Comparison of ENCODE assay signal across 1 cellular context in the genomic region with DNA sequence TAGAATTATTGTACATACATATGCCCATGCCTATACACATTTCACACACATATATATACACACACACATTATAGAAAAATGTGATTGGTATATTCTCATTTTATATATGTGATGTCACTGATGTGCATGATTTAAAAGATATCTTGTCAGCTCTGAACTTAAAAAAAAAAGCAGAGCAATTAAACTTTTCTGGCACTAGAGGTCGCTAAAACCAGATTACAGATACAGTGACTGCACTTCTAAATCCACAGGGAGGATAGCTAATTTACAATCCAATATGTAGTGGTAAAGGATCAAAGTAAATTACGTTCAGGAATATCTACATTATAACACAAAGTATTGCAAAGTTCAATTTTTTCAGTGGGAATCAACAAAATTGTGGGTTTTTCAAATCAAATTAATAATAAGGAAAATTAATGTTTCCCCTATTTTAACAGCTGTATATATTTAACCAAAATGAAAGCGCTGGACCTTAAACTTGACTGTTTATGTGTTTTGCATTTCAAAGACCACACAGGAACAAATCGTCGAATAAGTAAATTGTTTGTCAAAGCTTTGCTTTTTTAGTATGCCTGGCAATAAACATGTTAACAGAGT.
TF ChIP-seq lines count a peak whose summit lies in the region.

No MANE protein-coding gene starts in this region.

TF ChIP-seq in GM23338, 12 proteins besides CTCF, POLR2A, EP300 and RAD21 (continued from another document):
- TF ChIP-seq, protein P1, sequence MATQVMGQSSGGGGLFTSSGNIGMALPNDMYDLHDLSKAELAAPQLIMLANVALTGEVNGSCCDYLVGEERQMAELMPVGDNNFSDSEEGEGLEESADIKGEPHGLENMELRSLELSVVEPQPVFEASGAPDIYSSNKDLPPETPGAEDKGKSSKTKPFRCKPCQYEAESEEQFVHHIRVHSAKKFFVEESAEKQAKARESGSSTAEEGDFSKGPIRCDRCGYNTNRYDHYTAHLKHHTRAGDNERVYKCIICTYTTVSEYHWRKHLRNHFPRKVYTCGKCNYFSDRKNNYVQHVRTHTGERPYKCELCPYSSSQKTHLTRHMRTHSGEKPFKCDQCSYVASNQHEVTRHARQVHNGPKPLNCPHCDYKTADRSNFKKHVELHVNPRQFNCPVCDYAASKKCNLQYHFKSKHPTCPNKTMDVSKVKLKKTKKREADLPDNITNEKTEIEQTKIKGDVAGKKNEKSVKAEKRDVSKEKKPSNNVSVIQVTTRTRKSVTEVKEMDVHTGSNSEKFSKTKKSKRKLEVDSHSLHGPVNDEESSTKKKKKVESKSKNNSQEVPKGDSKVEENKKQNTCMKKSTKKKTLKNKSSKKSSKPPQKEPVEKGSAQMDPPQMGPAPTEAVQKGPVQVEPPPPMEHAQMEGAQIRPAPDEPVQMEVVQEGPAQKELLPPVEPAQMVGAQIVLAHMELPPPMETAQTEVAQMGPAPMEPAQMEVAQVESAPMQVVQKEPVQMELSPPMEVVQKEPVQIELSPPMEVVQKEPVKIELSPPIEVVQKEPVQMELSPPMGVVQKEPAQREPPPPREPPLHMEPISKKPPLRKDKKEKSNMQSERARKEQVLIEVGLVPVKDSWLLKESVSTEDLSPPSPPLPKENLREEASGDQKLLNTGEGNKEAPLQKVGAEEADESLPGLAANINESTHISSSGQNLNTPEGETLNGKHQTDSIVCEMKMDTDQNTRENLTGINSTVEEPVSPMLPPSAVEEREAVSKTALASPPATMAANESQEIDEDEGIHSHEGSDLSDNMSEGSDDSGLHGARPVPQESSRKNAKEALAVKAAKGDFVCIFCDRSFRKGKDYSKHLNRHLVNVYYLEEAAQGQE (IDR thresholded peaks at IDR 0.05; ENCODE audit: unreplicated experiment), result no peak
- TF ChIP-seq EZH2phosphoT487 (IDR thresholded peaks at IDR 0.05; ENCODE audit: unreplicated experiment) (no peak), CREB1 (CRISPR knock-in tag; IDR thresholded peaks at IDR 0.05; ENCODE audit: low read depth) (no peak)
